15 cellular contexts compared by ENCODE assay signal in the genomic region with DNA sequence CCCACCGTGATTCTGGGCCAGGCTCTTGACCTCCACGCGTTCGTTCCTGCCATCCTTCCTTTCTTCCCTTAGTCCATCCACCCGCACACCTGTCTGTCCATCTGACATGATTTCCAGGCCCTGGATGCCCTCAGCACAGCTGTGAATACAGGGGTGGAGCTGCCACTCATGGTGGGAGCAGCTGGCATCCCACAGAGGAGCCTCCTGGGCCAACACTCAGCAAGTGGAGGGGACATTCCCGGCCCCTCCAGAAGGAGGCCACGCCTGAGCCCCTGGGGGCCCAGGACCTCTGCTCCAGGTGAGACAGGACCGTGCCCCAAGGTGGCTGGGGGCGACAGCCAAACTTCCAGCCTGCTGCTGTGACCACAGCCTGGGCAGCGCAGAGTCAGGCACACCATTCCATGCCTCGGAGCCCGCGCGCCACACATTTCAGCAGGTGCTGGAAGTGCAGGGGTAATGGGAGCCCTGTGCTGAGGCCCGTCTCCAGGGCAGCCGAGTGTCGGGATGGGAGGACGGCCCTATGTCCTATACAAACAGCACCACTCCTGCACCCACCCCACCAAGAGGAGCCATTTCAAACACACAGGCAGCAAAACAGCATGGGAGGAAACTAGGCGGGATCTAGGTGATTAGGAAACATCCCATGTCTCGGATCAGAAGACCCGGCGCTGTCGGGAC.
DNase-seq lines count a peak whose midpoint lies in the region; ATAC-seq and TF ChIP-seq lines count a peak whose summit lies in the region.
"Had no signal": no experiment of that assay in that cellular context is flagged by ENCODE, and none has a peak within 500 bp of the region (broad histone marks: within the 10 kb centered on the region; RNA-seq: fewer than 3 reads in every experiment).

No MANE protein-coding gene starts in this region.

- CTCF ChIA-PET in activated naive CD4-positive, alpha-beta T cell treated with anti-CD3 and anti-CD28 coated beads, Interleukin-2, amount 10 ng/mL, durations not matched to agents 7 days and 5 days (lab: Charles Lee) = no interaction called here

- no peak for TF ChIP-seq CTCF in right lobe of liver (IDR thresholded peaks at IDR 0.05)

- no peak overlapping the region for H3K14ac ChIP-seq in trophoblast cell (ENCODE audit: low read length)

- no peak for TF ChIP-seq POLR2A in right lobe of liver (IDR thresholded peaks at IDR 0.05)

- no peaks in the 10 kb centered on the region for H3K79me1 ChIP-seq in trophoblast cell (ENCODE audit: low read length)

- H3K23ac ChIP-seq in trophoblast cell (ENCODE audit: low read length) = no peak overlapping the region

- no peak overlapping the region for H2AFZ ChIP-seq in trophoblast cell (ENCODE audit: insufficient read depth, low read length, poor library complexity)

- H3K27me3 ChIP-seq in right lobe of liver (no peaks in the 10 kb centered on the region), thymus (ENCODE audit: control insufficient read depth, insufficient read depth) (no peaks in the 10 kb centered on the region), trophoblast cell (ENCODE audit: insufficient read depth, low read length) (no peaks in the 10 kb centered on the region)
- H3K27me3 ChIP-seq: heart left ventricle, uterus had no signal

- no peak overlapping the region for H2BK5ac ChIP-seq in trophoblast cell (ENCODE audit: low read depth, low read length, poor library complexity)

- H3K18ac ChIP-seq in trophoblast cell (ENCODE audit: low read length) = no peak overlapping the region

- no peak overlapping the region for H2AK5ac ChIP-seq in trophoblast cell (ENCODE audit: low read length)

- no peaks in the 10 kb centered on the region for H3K4me1 ChIP-seq in right lobe of liver
- H3K4me1 ChIP-seq in thymus (ENCODE audit: control insufficient read depth, insufficient read depth, low read length) = peaks cover 18% of the 10 kb centered on the region
- H3K4me1 ChIP-seq in trophoblast cell (ENCODE audit: control insufficient read depth in 1 of 2, insufficient read depth in 2 of 2, low read length in 2 of 2) = no peaks in the 10 kb centered on the region
- H3K4me1 ChIP-seq: uterus had no signal

- DNase-seq in activated naive CD4-positive, alpha-beta T cell treated with anti-CD3 and anti-CD28 coated beads, Interleukin-2, amount 10 ng/mL, durations not matched to agents 7 days and 5 days = no peak
- no peak for DNase-seq in activated naive CD4-positive, alpha-beta T cell treated with anti-CD3 and anti-CD28 coated beads, Interleukin-2, amount 50 U/mL, for 72 hours (ENCODE audit: low spot score in 2 of 2)
- DNase-seq in T-helper 17 cell (no peak), right lobe of liver (peak in 2 of 3 donors; percentile 14 to 47), trophoblast cell (no peak), kidney glomerular epithelial cell (lab: John Stamatoyannopoulos, UW) (no peak)
- DNase-seq: activated CD8-positive, alpha-beta memory T cell treated with anti-CD3 and anti-CD28 coated beads, Interleukin-2, amount 50 U/mL, for 48 hours; NCI-H226; stimulated activated naive CD8-positive, alpha-beta T cell treated with anti-CD3 and anti-CD28 coated beads, Interleukin-15, Interleukin-2, amounts not matched to agents 100 U/mL and 50 U/mL, for 24 hours; uterus had no signal

- no peak overlapping the region for H4K8ac ChIP-seq in trophoblast cell (ENCODE audit: low read depth, low read length)

- no peak overlapping the region for H3K27ac ChIP-seq in right lobe of liver
- H3K27ac ChIP-seq in thymus (ENCODE audit: low read depth) = peak overlapping the region; percentile 49
- H3K27ac ChIP-seq in trophoblast cell (ENCODE audit: low read depth, low read length) = no peak overlapping the region
- H3K27ac ChIP-seq: epithelial cell of prostate, uterus had no signal

- H4K12ac ChIP-seq in trophoblast cell (ENCODE audit: low read depth, low read length) = no peak overlapping the region

- peaks cover 17% of the 10 kb centered on the region for H3K36me3 Mint-ChIP-seq in activated naive CD4-positive, alpha-beta T cell treated with anti-CD3 and anti-CD28 coated beads, Interleukin-2, amount 10 ng/mL, durations not matched to agents 7 days and 5 days
- peaks cover 12% of the 10 kb centered on the region in 2 donors for H3K36me3 Mint-ChIP-seq in activated naive CD4-positive, alpha-beta T cell treated with anti-CD3 and anti-CD28 coated beads, Interleukin-2, amount 50 U/mL, for 72 hours
- peaks cover 3% of the 10 kb centered on the region for H3K36me3 Mint-ChIP-seq in T-helper 17 cell (ENCODE audit: low read depth)

- H3K36me3 ChIP-seq in right lobe of liver (no peaks in the 10 kb centered on the region), thymus (ENCODE audit: control insufficient read depth, insufficient read depth) (peaks cover 6% of the 10 kb centered on the region), trophoblast cell (ENCODE audit: control insufficient read depth in 1 of 2, insufficient read depth in 2 of 2, low read length in 2 of 2) (peaks cover 0 to 2% of the 10 kb centered on the region in 2 experiments)
- H3K36me3 ChIP-seq: heart left ventricle, uterus had no signal

- H2BK120ac ChIP-seq in trophoblast cell (ENCODE audit: insufficient read depth, low read length, poor library complexity) = no peak overlapping the region

- H3K79me2 ChIP-seq in trophoblast cell (ENCODE audit: control insufficient read depth, insufficient read depth, low read length, poor library complexity) = no peaks in the 10 kb centered on the region

- intact Hi-C loops in right lobe of liver (cut with DNase I) = no loop called here

- peaks cover 21% of the 10 kb centered on the region for H3K27me3 Mint-ChIP-seq in activated naive CD4-positive, alpha-beta T cell treated with anti-CD3 and anti-CD28 coated beads, Interleukin-2, amount 10 ng/mL, durations not matched to agents 7 days and 5 days
- no peaks in the 10 kb centered on the region for H3K27me3 Mint-ChIP-seq in T-helper 17 cell

- no peak overlapping the region for H3K4me3 Mint-ChIP-seq in activated naive CD4-positive, alpha-beta T cell treated with anti-CD3 and anti-CD28 coated beads, Interleukin-2, amount 10 ng/mL, durations not matched to agents 7 days and 5 days
- peak overlapping the region; percentile 49 for H3K4me3 Mint-ChIP-seq in T-helper 17 cell

- H3K9me3 Mint-ChIP-seq in activated naive CD4-positive, alpha-beta T cell treated with anti-CD3 and anti-CD28 coated beads, Interleukin-2, amount 10 ng/mL, durations not matched to agents 7 days and 5 days = peaks cover 2% of the 10 kb centered on the region
- H3K9me3 Mint-ChIP-seq in activated naive CD4-positive, alpha-beta T cell treated with anti-CD3 and anti-CD28 coated beads, Interleukin-2, amount 50 U/mL, for 72 hours = no peaks in the 10 kb centered on the region

- H3K4ac ChIP-seq in trophoblast cell (ENCODE audit: low read depth, low read length) = no peak overlapping the region

- H3K9me3 ChIP-seq in T-helper 17 cell (ENCODE audit: control insufficient read depth, low read length, poor library complexity, severe bottlenecking) (no peaks in the 10 kb centered on the region), right lobe of liver (no peaks in the 10 kb centered on the region), thymus (ENCODE audit: control insufficient read depth) (no peaks in the 10 kb centered on the region), trophoblast cell (ENCODE audit: insufficient read depth, low read depth, low read length) (peaks cover 7% of the 10 kb centered on the region)
- H3K9me3 ChIP-seq: heart left ventricle, uterus had no signal

- peaks cover 60% of the 10 kb centered on the region for H3K4me1 Mint-ChIP-seq in activated naive CD4-positive, alpha-beta T cell treated with anti-CD3 and anti-CD28 coated beads, Interleukin-2, amount 10 ng/mL, durations not matched to agents 7 days and 5 days
- H3K4me1 Mint-ChIP-seq in T-helper 17 cell = peaks cover 43% of the 10 kb centered on the region

- no peak overlapping the region for H3K4me3 ChIP-seq in right lobe of liver
- H3K4me3 ChIP-seq in thymus (ENCODE audit: low read length) = no peak overlapping the region
- H3K4me3 ChIP-seq in trophoblast cell (ENCODE audit: low read depth, low read length) = no peak overlapping the region
- H3K4me3 ChIP-seq: heart left ventricle, K562, uterus had no signal

- H3K27ac Mint-ChIP-seq in activated naive CD4-positive, alpha-beta T cell treated with anti-CD3 and anti-CD28 coated beads, Interleukin-2, amount 10 ng/mL, durations not matched to agents 7 days and 5 days = peak overlapping the region; percentile 80
- H3K27ac Mint-ChIP-seq in activated naive CD4-positive, alpha-beta T cell treated with anti-CD3 and anti-CD28 coated beads, Interleukin-2, amount 50 U/mL, for 72 hours = no peak overlapping the region
- peak overlapping the region; percentile 98 for H3K27ac Mint-ChIP-seq in T-helper 17 cell

- no peak for ATAC-seq in activated naive CD4-positive, alpha-beta T cell treated with anti-CD3 and anti-CD28 coated beads, Interleukin-2, amount 50 U/mL, for 72 hours
- ATAC-seq in T-helper 17 cell = no peak
- no peak for ATAC-seq in right lobe of liver
- no peak for ATAC-seq in HG03280 (IDR thresholded peaks at IDR 0.05; ENCODE audit: unreplicated experiment)
- ATAC-seq: heart left ventricle; K562; stimulated activated naive CD8-positive, alpha-beta T cell treated with anti-CD3 and anti-CD28 coated beads, Interleukin-15, Interleukin-2, amounts not matched to agents 100 U/mL and 50 U/mL, for 24 hours had no signal

- H3K4me2 ChIP-seq in trophoblast cell (ENCODE audit: low read length) = no peak overlapping the region

- WGBS in right lobe of liver (ENCODE audit: insufficient coverage, low coverage, low lambda C conversion rate, missing lambda C conversion rate) = 85% methylated on average over 19 of the region's 23 CpGs
- WGBS in thymus = 94% methylated on average over 23 of the region's 23 CpGs
- WGBS in trophoblast cell (ENCODE audit: extremely low coverage, insufficient coverage, insufficient read length) = no CpG with 5 or more reads among the region's 23 CpGs

- H3K9ac ChIP-seq in trophoblast cell (ENCODE audit: low read length) = no peak overlapping the region

- no peak overlapping the region for H2BK12ac ChIP-seq in trophoblast cell (ENCODE audit: low read length)

- H4K91ac ChIP-seq in trophoblast cell (ENCODE audit: low read depth, low read length) = no peak overlapping the region

Comparison
In these comparisons a context has a peak if more than half of its experiments do, and no peak if none do; other contexts are left out.
1. H3K27ac Mint-ChIP-seq: peak in activated naive CD4-positive, alpha-beta T cell treated with anti-CD3 and anti-CD28 coated beads, Interleukin-2, amount 10 ng/mL, durations not matched to agents 7 days and 5 days (single experiment) and T-helper 17 cell (single experiment); none in activated naive CD4-positive, alpha-beta T cell treated with anti-CD3 and anti-CD28 coated beads, Interleukin-2, amount 50 U/mL, for 72 hours (0 of 2).
2. DNase-seq: peak in right lobe of liver (2 of 3); none in activated naive CD4-positive, alpha-beta T cell treated with anti-CD3 and anti-CD28 coated beads, Interleukin-2, amount 10 ng/mL, durations not matched to agents 7 days and 5 days (single experiment), activated naive CD4-positive, alpha-beta T cell treated with anti-CD3 and anti-CD28 coated beads, Interleukin-2, amount 50 U/mL, for 72 hours (0 of 2), T-helper 17 cell (0 of 3), trophoblast cell (0 of 2) and kidney glomerular epithelial cell (single experiment).